Comparison of ENCODE assay signal across 1 cellular context in the genomic region with DNA sequence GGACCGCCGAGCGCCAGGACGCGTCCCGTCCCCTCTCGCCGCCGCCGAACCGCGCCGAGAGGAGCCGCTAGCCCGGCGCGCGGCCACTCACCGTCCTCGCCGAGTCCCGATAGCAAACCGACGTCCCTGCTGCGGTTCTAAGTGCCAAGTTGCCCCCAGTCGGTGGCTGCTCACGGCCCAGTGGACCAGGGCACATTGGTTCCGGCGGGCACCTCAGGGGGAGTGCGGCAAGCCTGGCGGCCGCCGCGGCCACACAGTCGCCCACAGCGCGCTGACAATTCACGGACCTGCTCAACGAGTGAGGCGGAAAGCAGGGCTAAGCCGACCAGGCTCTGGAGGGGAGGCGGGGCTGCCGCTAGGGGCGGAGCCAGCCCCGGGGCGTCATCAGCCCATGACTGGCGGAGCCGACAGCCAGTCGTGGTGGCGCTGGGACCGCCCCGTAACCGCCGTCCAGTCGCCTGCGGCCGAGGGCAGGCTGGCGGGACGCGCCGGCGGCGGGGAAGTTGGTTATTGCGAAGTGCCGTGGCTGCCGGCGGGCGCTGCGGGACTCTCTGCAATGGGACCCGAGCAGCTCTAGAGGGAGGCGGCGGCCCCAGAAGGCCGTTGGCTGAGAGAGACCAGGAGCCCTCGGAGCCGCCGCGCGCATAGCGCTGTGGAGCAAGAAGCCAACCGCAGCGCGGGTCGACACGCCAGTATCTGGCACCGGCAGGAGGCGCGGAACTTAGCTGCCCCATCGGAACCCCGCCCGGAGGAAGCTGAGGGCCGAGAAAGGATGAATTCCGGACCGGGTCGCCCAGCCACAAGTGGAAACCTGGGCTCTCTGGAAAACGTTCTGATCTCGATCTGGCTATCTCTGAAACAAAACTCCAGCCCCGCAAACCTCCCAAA.
TF ChIP-seq lines count a peak whose summit lies in the region.

A gene with protein sequence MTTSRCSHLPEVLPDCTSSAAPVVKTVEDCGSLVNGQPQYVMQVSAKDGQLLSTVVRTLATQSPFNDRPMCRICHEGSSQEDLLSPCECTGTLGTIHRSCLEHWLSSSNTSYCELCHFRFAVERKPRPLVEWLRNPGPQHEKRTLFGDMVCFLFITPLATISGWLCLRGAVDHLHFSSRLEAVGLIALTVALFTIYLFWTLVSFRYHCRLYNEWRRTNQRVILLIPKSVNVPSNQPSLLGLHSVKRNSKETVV (minus strand): TSS at position 300 of the 888 bp plus-strand sequence. CDS start 112,387 bp downstream, outside the sequence.

TF ChIP-seq in HEK293, 187 proteins besides CTCF, POLR2A, EP300 and RAD21 (continued from another document and continues in another):
- TF ChIP-seq, protein P1, sequence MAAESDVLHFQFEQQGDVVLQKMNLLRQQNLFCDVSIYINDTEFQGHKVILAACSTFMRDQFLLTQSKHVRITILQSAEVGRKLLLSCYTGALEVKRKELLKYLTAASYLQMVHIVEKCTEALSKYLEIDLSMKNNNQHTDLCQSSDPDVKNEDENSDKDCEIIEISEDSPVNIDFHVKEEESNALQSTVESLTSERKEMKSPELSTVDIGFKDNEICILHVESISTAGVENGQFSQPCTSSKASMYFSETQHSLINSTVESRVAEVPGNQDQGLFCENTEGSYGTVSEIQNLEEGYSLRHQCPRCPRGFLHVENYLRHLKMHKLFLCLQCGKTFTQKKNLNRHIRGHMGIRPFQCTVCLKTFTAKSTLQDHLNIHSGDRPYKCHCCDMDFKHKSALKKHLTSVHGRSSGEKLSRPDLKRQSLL (tag by site-specific recombination; IDR thresholded peaks at IDR 0.05), result peak; percentile 82
- no peak for TF ChIP-seq ZNF214 (tag by site-specific recombination; IDR thresholded peaks at IDR 0.05; ENCODE audit: borderline replicate concordance)
- no peak for TF ChIP-seq ZNF677 (tag by site-specific recombination; IDR thresholded peaks at IDR 0.05)
- TF ChIP-seq ZNF521 (tag by site-specific recombination; IDR thresholded peaks at IDR 0.05), result no peak
- peak; percentile 79; the same call in 1 of the 2 replicates for TF ChIP-seq ZNF76 (tag by site-specific recombination; IDR thresholded peaks at IDR 0.05; ENCODE audit: borderline replicate concordance, low read depth)
- TF ChIP-seq ZNF416 (tag by site-specific recombination; IDR thresholded peaks at IDR 0.05), result no peak
- no peak for TF ChIP-seq ZNF510 (tag by site-specific recombination; IDR thresholded peaks at IDR 0.05; ENCODE audit: insufficient replicate concordance)
- TF ChIP-seq ZNF133 (tag by site-specific recombination; IDR thresholded peaks at IDR 0.05), result no peak
- no peak for TF ChIP-seq ZNF664 (tag by site-specific recombination; IDR thresholded peaks at IDR 0.05)
- no peak for TF ChIP-seq ZNF169 (tag by site-specific recombination; IDR thresholded peaks at IDR 0.05)
- no peak for TF ChIP-seq ZNF302 (tag by site-specific recombination; IDR thresholded peaks at IDR 0.05; ENCODE audit: low read depth)
- peak; percentile 15; the same call in 1 of the 2 replicates for TF ChIP-seq ZSCAN16 (tag by site-specific recombination; IDR thresholded peaks at IDR 0.05)
- no peak for TF ChIP-seq ZNF157 (tag by site-specific recombination; IDR thresholded peaks at IDR 0.05)
- TF ChIP-seq RBAK (tag by site-specific recombination; IDR thresholded peaks at IDR 0.05), result no peak
- no peak for TF ChIP-seq ZNF658 (tag by site-specific recombination; IDR thresholded peaks at IDR 0.05)
- no peak for TF ChIP-seq ZNF146 (tag by site-specific recombination; IDR thresholded peaks at IDR 0.05)
- TF ChIP-seq ZNF266 (tag by site-specific recombination; IDR thresholded peaks at IDR 0.05; ENCODE audit: low read depth), result no peak
- TF ChIP-seq, protein P2, sequence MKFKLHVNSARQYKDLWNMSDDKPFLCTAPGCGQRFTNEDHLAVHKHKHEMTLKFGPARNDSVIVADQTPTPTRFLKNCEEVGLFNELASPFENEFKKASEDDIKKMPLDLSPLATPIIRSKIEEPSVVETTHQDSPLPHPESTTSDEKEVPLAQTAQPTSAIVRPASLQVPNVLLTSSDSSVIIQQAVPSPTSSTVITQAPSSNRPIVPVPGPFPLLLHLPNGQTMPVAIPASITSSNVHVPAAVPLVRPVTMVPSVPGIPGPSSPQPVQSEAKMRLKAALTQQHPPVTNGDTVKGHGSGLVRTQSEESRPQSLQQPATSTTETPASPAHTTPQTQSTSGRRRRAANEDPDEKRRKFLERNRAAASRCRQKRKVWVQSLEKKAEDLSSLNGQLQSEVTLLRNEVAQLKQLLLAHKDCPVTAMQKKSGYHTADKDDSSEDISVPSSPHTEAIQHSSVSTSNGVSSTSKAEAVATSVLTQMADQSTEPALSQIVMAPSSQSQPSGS (tag by site-specific recombination; IDR thresholded peaks at IDR 0.05; ENCODE audit: low read depth), result no peak
- no peak for TF ChIP-seq HOXD13 (CRISPR knock-in tag; IDR thresholded peaks at IDR 0.05; ENCODE audit: borderline replicate concordance)
- peak; percentile 69; the same call in 1 of the 2 replicates for TF ChIP-seq KLF16 (tag by site-specific recombination; IDR thresholded peaks at IDR 0.05)
- TF ChIP-seq ZNF184 (tag by site-specific recombination; IDR thresholded peaks at IDR 0.05), result no peak
- no peak for TF ChIP-seq ZNF48 (tag by site-specific recombination; IDR thresholded peaks at IDR 0.05)
- TF ChIP-seq, protein P3, sequence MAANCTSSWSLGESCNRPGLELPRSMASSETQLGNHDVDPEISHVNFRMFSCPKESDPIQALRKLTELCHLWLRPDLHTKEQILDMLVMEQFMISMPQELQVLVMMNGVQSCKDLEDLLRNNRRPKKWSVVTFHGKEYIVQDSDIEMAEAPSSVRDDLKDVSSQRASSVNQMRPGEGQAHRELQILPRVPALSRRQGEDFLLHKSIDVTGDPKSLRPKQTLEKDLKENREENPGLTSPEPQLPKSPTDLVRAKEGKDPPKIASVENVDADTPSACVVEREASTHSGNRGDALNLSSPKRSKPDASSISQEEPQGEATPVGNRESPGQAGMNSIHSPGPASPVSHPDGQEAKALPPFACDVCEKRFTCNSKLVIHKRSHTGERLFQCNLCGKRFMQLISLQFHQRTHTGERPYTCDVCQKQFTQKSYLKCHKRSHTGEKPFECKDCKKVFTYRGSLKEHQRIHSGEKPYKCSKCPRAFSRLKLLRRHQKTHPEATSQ (tag by site-specific recombination; IDR thresholded peaks at IDR 0.05), result 0 out of 2 replicates have a peak, but pooled peaks have one; percentile 40
- no peak for TF ChIP-seq ZNF530 (tag by site-specific recombination; IDR thresholded peaks at IDR 0.05; ENCODE audit: low read depth)
- no peak for TF ChIP-seq TCF7L2 (IDR thresholded peaks at IDR 0.05; ENCODE audit: borderline replicate concordance, low read depth, low read length)
- TF ChIP-seq ZEB2 (tag by site-specific recombination; IDR thresholded peaks at IDR 0.05), result peak; percentile 65
- TF ChIP-seq ZNF132 (tag by site-specific recombination; IDR thresholded peaks at IDR 0.05; ENCODE audit: borderline replicate concordance), result no peak
- TF ChIP-seq ZNF366 (tag by site-specific recombination; conservative IDR thresholded peaks at IDR 0.05), result no peak
- TF ChIP-seq ZNF37A (tag by site-specific recombination; IDR thresholded peaks at IDR 0.05), result no peak
- TF ChIP-seq, protein P4, sequence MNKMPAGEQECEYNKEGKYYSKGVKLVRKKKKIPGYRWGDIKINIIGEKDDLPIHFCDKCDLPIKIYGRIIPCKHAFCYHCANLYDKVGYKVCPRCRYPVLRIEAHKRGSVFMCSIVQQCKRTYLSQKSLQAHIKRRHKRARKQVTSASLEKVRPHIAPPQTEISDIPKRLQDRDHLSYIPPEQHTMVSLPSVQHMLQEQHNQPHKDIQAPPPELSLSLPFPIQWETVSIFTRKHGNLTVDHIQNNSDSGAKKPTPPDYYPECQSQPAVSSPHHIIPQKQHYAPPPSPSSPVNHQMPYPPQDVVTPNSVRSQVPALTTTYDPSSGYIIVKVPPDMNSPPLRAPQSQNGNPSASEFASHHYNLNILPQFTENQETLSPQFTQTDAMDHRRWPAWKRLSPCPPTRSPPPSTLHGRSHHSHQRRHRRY (tag by site-specific recombination; IDR thresholded peaks at IDR 0.05), result no peak
- TF ChIP-seq SP7 (tag by site-specific recombination; IDR thresholded peaks at IDR 0.05), result peak; percentile 61
- TF ChIP-seq ZNF837 (tag by site-specific recombination; IDR thresholded peaks at IDR 0.05), result no peak
- no peak; the same call in 1 of the 2 replicates for TF ChIP-seq ZNF701 (tag by site-specific recombination; IDR thresholded peaks at IDR 0.05)
- TF ChIP-seq, protein P5, sequence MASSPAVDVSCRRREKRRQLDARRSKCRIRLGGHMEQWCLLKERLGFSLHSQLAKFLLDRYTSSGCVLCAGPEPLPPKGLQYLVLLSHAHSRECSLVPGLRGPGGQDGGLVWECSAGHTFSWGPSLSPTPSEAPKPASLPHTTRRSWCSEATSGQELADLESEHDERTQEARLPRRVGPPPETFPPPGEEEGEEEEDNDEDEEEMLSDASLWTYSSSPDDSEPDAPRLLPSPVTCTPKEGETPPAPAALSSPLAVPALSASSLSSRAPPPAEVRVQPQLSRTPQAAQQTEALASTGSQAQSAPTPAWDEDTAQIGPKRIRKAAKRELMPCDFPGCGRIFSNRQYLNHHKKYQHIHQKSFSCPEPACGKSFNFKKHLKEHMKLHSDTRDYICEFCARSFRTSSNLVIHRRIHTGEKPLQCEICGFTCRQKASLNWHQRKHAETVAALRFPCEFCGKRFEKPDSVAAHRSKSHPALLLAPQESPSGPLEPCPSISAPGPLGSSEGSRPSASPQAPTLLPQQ (tag by site-specific recombination; IDR thresholded peaks at IDR 0.05), result peak; percentile 16; the same call in 1 of the 2 replicates
- TF ChIP-seq HOXC10 (CRISPR knock-in tag; IDR thresholded peaks at IDR 0.05), result no peak
- TF ChIP-seq BCL11B (tag by site-specific recombination; IDR thresholded peaks at IDR 0.05; ENCODE audit: low read depth), result 0 out of 2 replicates have a peak, but pooled peaks have one; percentile 34
- no peak for TF ChIP-seq ZNF23 (tag by site-specific recombination; IDR thresholded peaks at IDR 0.05; ENCODE audit: borderline replicate concordance)
- TF ChIP-seq, protein P6, sequence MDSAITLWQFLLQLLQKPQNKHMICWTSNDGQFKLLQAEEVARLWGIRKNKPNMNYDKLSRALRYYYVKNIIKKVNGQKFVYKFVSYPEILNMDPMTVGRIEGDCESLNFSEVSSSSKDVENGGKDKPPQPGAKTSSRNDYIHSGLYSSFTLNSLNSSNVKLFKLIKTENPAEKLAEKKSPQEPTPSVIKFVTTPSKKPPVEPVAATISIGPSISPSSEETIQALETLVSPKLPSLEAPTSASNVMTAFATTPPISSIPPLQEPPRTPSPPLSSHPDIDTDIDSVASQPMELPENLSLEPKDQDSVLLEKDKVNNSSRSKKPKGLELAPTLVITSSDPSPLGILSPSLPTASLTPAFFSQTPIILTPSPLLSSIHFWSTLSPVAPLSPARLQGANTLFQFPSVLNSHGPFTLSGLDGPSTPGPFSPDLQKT (IDR thresholded peaks at IDR 0.05; ENCODE audit: borderline replicate concordance, low read depth, low read length), result no peak
- 0 out of 2 replicates have a peak, but pooled peaks have one; percentile 12 for TF ChIP-seq ZBTB21 (tag by site-specific recombination; IDR thresholded peaks at IDR 0.05)
- TF ChIP-seq, protein P7, sequence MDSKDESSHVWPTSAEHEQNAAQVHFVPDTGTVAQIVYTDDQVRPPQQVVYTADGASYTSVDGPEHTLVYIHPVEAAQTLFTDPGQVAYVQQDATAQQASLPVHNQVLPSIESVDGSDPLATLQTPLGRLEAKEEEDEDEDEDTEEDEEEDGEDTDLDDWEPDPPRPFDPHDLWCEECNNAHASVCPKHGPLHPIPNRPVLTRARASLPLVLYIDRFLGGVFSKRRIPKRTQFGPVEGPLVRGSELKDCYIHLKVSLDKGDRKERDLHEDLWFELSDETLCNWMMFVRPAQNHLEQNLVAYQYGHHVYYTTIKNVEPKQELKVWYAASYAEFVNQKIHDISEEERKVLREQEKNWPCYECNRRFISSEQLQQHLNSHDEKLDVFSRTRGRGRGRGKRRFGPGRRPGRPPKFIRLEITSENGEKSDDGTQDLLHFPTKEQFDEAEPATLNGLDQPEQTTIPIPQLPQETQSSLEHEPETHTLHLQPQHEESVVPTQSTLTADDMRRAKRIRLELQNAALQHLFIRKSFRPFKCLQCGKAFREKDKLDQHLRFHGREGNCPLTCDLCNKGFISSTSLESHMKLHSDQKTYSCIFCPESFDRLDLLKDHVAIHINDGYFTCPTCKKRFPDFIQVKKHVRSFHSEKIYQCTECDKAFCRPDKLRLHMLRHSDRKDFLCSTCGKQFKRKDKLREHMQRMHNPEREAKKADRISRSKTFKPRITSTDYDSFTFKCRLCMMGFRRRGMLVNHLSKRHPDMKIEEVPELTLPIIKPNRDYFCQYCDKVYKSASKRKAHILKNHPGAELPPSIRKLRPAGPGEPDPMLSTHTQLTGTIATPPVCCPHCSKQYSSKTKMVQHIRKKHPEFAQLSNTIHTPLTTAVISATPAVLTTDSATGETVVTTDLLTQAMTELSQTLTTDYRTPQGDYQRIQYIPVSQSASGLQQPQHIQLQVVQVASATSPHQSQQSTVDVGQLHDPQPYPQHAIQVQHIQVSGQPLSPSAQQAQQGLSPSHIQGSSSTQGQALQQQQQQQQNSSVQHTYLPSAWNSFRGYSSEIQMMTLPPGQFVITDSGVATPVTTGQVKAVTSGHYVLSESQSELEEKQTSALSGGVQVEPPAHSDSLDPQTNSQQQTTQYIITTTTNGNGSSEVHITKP (tag by site-specific recombination; IDR thresholded peaks at IDR 0.05), result 0 out of 2 replicates have a peak, but pooled peaks have one; percentile 45
- TF ChIP-seq ZNF514 (tag by site-specific recombination; IDR thresholded peaks at IDR 0.05), result no peak
- TF ChIP-seq, protein P8, sequence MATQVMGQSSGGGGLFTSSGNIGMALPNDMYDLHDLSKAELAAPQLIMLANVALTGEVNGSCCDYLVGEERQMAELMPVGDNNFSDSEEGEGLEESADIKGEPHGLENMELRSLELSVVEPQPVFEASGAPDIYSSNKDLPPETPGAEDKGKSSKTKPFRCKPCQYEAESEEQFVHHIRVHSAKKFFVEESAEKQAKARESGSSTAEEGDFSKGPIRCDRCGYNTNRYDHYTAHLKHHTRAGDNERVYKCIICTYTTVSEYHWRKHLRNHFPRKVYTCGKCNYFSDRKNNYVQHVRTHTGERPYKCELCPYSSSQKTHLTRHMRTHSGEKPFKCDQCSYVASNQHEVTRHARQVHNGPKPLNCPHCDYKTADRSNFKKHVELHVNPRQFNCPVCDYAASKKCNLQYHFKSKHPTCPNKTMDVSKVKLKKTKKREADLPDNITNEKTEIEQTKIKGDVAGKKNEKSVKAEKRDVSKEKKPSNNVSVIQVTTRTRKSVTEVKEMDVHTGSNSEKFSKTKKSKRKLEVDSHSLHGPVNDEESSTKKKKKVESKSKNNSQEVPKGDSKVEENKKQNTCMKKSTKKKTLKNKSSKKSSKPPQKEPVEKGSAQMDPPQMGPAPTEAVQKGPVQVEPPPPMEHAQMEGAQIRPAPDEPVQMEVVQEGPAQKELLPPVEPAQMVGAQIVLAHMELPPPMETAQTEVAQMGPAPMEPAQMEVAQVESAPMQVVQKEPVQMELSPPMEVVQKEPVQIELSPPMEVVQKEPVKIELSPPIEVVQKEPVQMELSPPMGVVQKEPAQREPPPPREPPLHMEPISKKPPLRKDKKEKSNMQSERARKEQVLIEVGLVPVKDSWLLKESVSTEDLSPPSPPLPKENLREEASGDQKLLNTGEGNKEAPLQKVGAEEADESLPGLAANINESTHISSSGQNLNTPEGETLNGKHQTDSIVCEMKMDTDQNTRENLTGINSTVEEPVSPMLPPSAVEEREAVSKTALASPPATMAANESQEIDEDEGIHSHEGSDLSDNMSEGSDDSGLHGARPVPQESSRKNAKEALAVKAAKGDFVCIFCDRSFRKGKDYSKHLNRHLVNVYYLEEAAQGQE (tag by site-specific recombination; IDR thresholded peaks at IDR 0.05), result 0 out of 2 replicates have a peak, but pooled peaks have one; percentile 14
- TF ChIP-seq MEIS1 (CRISPR knock-in tag; IDR thresholded peaks at IDR 0.05; ENCODE audit: borderline replicate concordance), result no peak; the same call in 1 of the 2 replicates
